Comparison of ENCODE assay signal across 12 cellular contexts in genomic region chr21:44377201-44377921, GRCh38. TPM values are rescaled to one million over a fixed set of nuclear protein-coding genes. Genes with fewer than 3 reads are reported as not detected.
DNase-seq lines count a peak whose midpoint lies in the region; ATAC-seq and TF ChIP-seq lines count a peak whose summit lies in the region.
"Had no signal": no experiment of that assay in that cellular context is flagged by ENCODE, and none has a peak within 500 bp of the region (broad histone marks: within the 10 kb centered on the region; RNA-seq: fewer than 3 reads in every experiment).

No MANE protein-coding gene starts in this region.

- no peaks in the 10 kb centered on the region for H3K79me2 ChIP-seq in DND-41 (ENCODE audit: insufficient read depth, low read length)
- no peaks in the 10 kb centered on the region for H3K79me2 ChIP-seq in HCT116 (ENCODE audit: insufficient read depth, low read length)

- peak; percentile 72 for ATAC-seq in DND-41 (ENCODE audit: insufficient read depth, low read depth)
- peak; percentile 71 for ATAC-seq in HCT116
- ATAC-seq in lower lobe of right lung: peak; percentile 11 to 36
- ATAC-seq in GM21367 (IDR thresholded peaks at IDR 0.05; ENCODE audit: unreplicated experiment): no peak
- ATAC-seq in GM21390 (IDR thresholded peaks at IDR 0.05; ENCODE audit: unreplicated experiment): no peak
- no peak for ATAC-seq in GM18858 (IDR thresholded peaks at IDR 0.05; ENCODE audit: unreplicated experiment)
- ATAC-seq: effector memory CD8-positive, alpha-beta T cell had no signal

- RAD21 ChIA-PET in HCT116 (lab: Charles Lee; ENCODE audit: low non-redundant PET in 1 of 2, low total read pairs in 2 of 2, uncharacterized antibody in 2 of 2, unreplicated experiment in 2 of 2): no interaction called here

- H4K20me1 ChIP-seq in DND-41 (ENCODE audit: insufficient read depth, low read length) (no peaks in the 10 kb centered on the region), HCT116 (ENCODE audit: insufficient read depth) (no peaks in the 10 kb centered on the region)

- peak; percentile 51 for DNase-seq in DND-41
- DNase-seq in HCT116 (ENCODE audit: low read depth, low spot score): no peak
- peak; percentile 29 for DNase-seq in RPMI8226
- no peak for DNase-seq in lower lobe of right lung
- DNase-seq in NCI-H2196 (lab: John Stamatoyannopoulos, UW; ENCODE audit: unreplicated experiment): no peak
- DNase-seq: effector memory CD8-positive, alpha-beta T cell; NCI-H1694; retina had no signal

- H3K36me3 ChIP-seq in DND-41 (ENCODE audit: insufficient read depth, low read length) (no peaks in the 10 kb centered on the region), HCT116 (ENCODE audit: control insufficient read depth in 1 of 2, insufficient read depth in 2 of 2, low read length in 2 of 2) (no peaks in the 10 kb centered on the region), lower lobe of right lung (no peaks in the 10 kb centered on the region)
- H3K36me3 ChIP-seq: ascending aorta had no signal

- H3K4me2 ChIP-seq in DND-41 (ENCODE audit: insufficient read depth, low read length) (no peak overlapping the region), HCT116 (ENCODE audit: low read length) (no peak overlapping the region)

- no peak for TF ChIP-seq RAD21 in HCT116 (IDR thresholded peaks at IDR 0.05; ENCODE audit: low read depth)

- no peak for TF ChIP-seq POLR2A in HCT116 (IDR thresholded peaks at IDR 0.05; ENCODE audit: borderline replicate concordance, extremely low read depth, insufficient read depth, insufficient read length)

- H3K9me3 ChIP-seq in DND-41 (ENCODE audit: insufficient read depth, low read length, severe bottlenecking): no peaks in the 10 kb centered on the region
- H3K9me3 ChIP-seq in HCT116 (ENCODE audit: control insufficient read depth in 1 of 2, insufficient read depth in 1 of 2, low read depth in 1 of 2, low read length in 2 of 2): no peaks in the 10 kb centered on the region
- H3K9me3 ChIP-seq in lower lobe of right lung: no peaks in the 10 kb centered on the region
- H3K9me3 ChIP-seq: ascending aorta had no signal

- CTCF ChIA-PET in HCT116 (lab: Charles Lee): no interaction called here

- H3K27me3 ChIP-seq in DND-41 (ENCODE audit: insufficient read depth, low read length, poor library complexity): no peaks in the 10 kb centered on the region
- H3K27me3 ChIP-seq in HCT116 (ENCODE audit: insufficient read depth, low read length): no peaks in the 10 kb centered on the region
- peaks cover 4% of the 10 kb centered on the region for H3K27me3 ChIP-seq in lower lobe of right lung (ENCODE audit: low read depth)
- H3K27me3 ChIP-seq: ascending aorta had no signal

- H2AFZ ChIP-seq in DND-41 (ENCODE audit: low read depth, low read length) (no peak overlapping the region), HCT116 (ENCODE audit: low read depth, low read length, poor library complexity, severe bottlenecking) (no peak overlapping the region)

- no peak overlapping the region for H3K27ac ChIP-seq in DND-41 (ENCODE audit: low read length)
- H3K27ac ChIP-seq in HCT116 (ENCODE audit: low read depth, low read length): no peak overlapping the region
- H3K27ac ChIP-seq in lower lobe of right lung: no peak overlapping the region
- H3K27ac ChIP-seq: ascending aorta had no signal

- H3K4me1 ChIP-seq in DND-41 (ENCODE audit: insufficient read depth, low read length): no peaks in the 10 kb centered on the region
- no peaks in the 10 kb centered on the region for H3K4me1 ChIP-seq in HCT116 (ENCODE audit: control insufficient read depth in 1 of 2, insufficient read depth in 2 of 2, low read length in 2 of 2)
- peaks cover 14% of the 10 kb centered on the region for H3K4me1 ChIP-seq in lower lobe of right lung
- H3K4me1 ChIP-seq: ascending aorta had no signal

- no TSS peak for BruUV-seq in HCT116 (replicated peaks; lab: Mats Ljungman, UMichigan)

- H3K9ac ChIP-seq in DND-41 (ENCODE audit: low read depth, low read length) (no peak overlapping the region), HCT116 (ENCODE audit: low read length) (no peak overlapping the region)

- POLR2A ChIA-PET in HCT116 (lab: Charles Lee): no interaction called here

- intact Hi-C loops in HCT116 (cut with micrococcal nuclease): no loop called here
- intact Hi-C loops in lower lobe of right lung (cut with DNase I): no loop called here

- TF ChIP-seq CTCF in DND-41 (IDR thresholded peaks at IDR 0.05; ENCODE audit: borderline replicate concordance, extremely low read depth, low read length, poor library complexity, severe bottlenecking) (peak; percentile 54), HCT116 (IDR thresholded peaks at IDR 0.05 in 2 of 3, conservative IDR thresholded peaks at IDR 0.05 in 1 of 3; ENCODE audit: borderline replicate concordance in 1 of 3, insufficient read depth in 1 of 3, low read depth in 2 of 3, low read length in 2 of 3) (peak in 2 of 3 experiments; percentile 40 to 41; a peak in 3 of 6 replicates), lower lobe of right lung (IDR thresholded peaks at IDR 0.05) (no peak)

- H3K9me2 ChIP-seq in HCT116 (ENCODE audit: insufficient read depth): no peaks in the 10 kb centered on the region

- H3K4me3 ChIP-seq in DND-41 (ENCODE audit: low read depth in 1 of 2, low read length in 2 of 2): no peak overlapping the region
- H3K4me3 ChIP-seq in HCT116 (replicated peaks in 1 of 2; ENCODE audit: low read depth in 1 of 2, low read length in 2 of 2): no peak overlapping the region
- no peak overlapping the region for H3K4me3 ChIP-seq in lower lobe of right lung
- H3K4me3 ChIP-seq: ascending aorta had no signal

TF ChIP-seq in HCT116, 20 proteins besides CTCF, POLR2A, EP300 and RAD21:
- TF ChIP-seq ELF1 (IDR thresholded peaks at IDR 0.05; ENCODE audit: borderline replicate concordance, low read depth) (no peak), REST (IDR thresholded peaks at IDR 0.05; ENCODE audit: low read depth) (no peak), SIN3A (IDR thresholded peaks at IDR 0.05; ENCODE audit: low read depth) (no peak)

RNA-seq across cellular contexts. Expression of gene TRPM2, which starts 23.9 kb away (rescaled TPM):
- 28.1 TPM for total RNA-seq in HCT116 (2021; ENCODE audit: unreplicated experiment)
- polyA plus RNA-seq in HCT116 (2012): 15.6 and 17.9 TPM in 2 replicates
- 17.9 TPM for total RNA-seq in lower lobe of right lung

RNA-seq across cellular contexts. Expression of gene CFAP410, which starts 38.2 kb away (rescaled TPM):
- total RNA-seq in HCT116 (2021; ENCODE audit: unreplicated experiment) (15.3 TPM), lower lobe of right lung (20.3 TPM)
- 12.6 and 13.0 TPM in 2 replicates for polyA plus RNA-seq in HCT116 (2012)

Comparison
In these comparisons a context has a peak if more than half of its experiments do, and no peak if none do; other contexts are left out.
1. ATAC-seq: peak in DND-41 (single experiment), HCT116 (single experiment) and lower lobe of right lung (2 of 2); none in GM21367 (single experiment), GM21390 (single experiment) and GM18858 (single experiment).
2. DNase-seq: peak in DND-41 (single experiment) and RPMI8226 (single experiment); none in HCT116 (single experiment), lower lobe of right lung (single experiment) and NCI-H2196 (single experiment).